In genomic region chr14:25882899-25883298, GRCh38 we compare ENCODE assay signal across 33 cellular contexts.
DNase-seq lines count a peak whose midpoint lies in the region; ATAC-seq, FAIRE-seq and TF ChIP-seq lines count a peak whose summit lies in the region.
"Had no signal": no experiment of that assay in that cellular context is flagged by ENCODE, and none has a peak within 500 bp of the region (broad histone marks: within the 10 kb centered on the region; RNA-seq: fewer than 3 reads in every experiment).

No MANE protein-coding gene starts in this region.

- TF ChIP-seq RAD21 in HepG2 (CRISPR knock-in tag; IDR thresholded peaks at IDR 0.05), result no peak

- under 1% methylated on average over 2 of the region's 2 CpGs for WGBS in HepG2 (ENCODE audit: low lambda C conversion rate)
- 51% methylated on average over 2 of the region's 2 CpGs for WGBS in right lobe of liver (ENCODE audit: insufficient coverage, low coverage, low lambda C conversion rate, missing lambda C conversion rate)

- DNase-seq in HepG2 (ENCODE audit: low spot score) (no peak), right lobe of liver (no peak), DMS153 treated with DMSO at 0.1 percent for 48 hours (lab: John Stamatoyannopoulos, UW; ENCODE audit: unreplicated experiment) (no peak)
- DNase-seq: 8988T; ACHN; AML-193; BE2C; C1 segment of cervical spinal cord; Caco-2; Calu3; CD4-positive, alpha-beta memory T cell; CD4-positive, alpha-beta T cell; CD4-positive, CD25-positive, alpha-beta regulatory T cell; CD8-positive, alpha-beta memory T cell; CD8-positive, alpha-beta T cell; COR-L47; DMS 273 treated with DMSO at 0.1 percent for 48 hours; DMS153; DMS53; DMS79; DMS79 treated with DMSO at 0.1 percent for 48 hours; DND-41; EL had no signal

- H3K4me2 ChIP-seq in HepG2 (ENCODE audit: low read depth, low read length), result no peak overlapping the region
- H3K4me2 ChIP-seq: A549; BLaER1; BLaER1 treated with 17β-estradiol and CSF1 and Interleukin-3, amounts not matched to agents 10 nM and 100 nM had no signal

- intact Hi-C loops in HepG2 (cut with micrococcal nuclease; ENCODE audit: unreplicated experiment), result no loop called here
- intact Hi-C loops in right lobe of liver (cut with DNase I), result no loop called here

- no peak overlapping the region for H3K4me3 ChIP-seq in HepG2 (replicated peaks in 1 of 3; ENCODE audit: insufficient read depth in 1 of 3, low read depth in 2 of 3, low read length in 3 of 3)
- no peak overlapping the region for H3K4me3 ChIP-seq in right lobe of liver
- H3K4me3 ChIP-seq in HEK293 (ENCODE audit: low read depth, low read length), result no peak overlapping the region
- H3K4me3 ChIP-seq: A549; BLaER1; BLaER1 treated with 17β-estradiol and CSF1 and Interleukin-3, amounts not matched to agents 10 nM and 100 nM had no signal

- H4K20me1 ChIP-seq in HepG2 (ENCODE audit: insufficient read depth, low read length), result no peaks in the 10 kb centered on the region
- H4K20me1 ChIP-seq: BLaER1; BLaER1 treated with 17β-estradiol and CSF1 and Interleukin-3, amounts not matched to agents 10 nM and 100 nM had no signal

- POLR2A ChIA-PET in HepG2 (lab: Yijun Ruan, JAX) (no interaction called here), HEK293 (lab: Yijun Ruan, JAX) (no interaction called here)

- no peak overlapping the region for H3K9ac ChIP-seq in HepG2 (ENCODE audit: insufficient read depth, low read depth, low read length)
- H3K9ac ChIP-seq: BLaER1; BLaER1 treated with 17β-estradiol and CSF1 and Interleukin-3, amounts not matched to agents 10 nM and 100 nM had no signal

- H3K9me3 ChIP-seq in HepG2 (ENCODE audit: low read length), result peaks cover 92% of the 10 kb centered on the region
- H3K9me3 ChIP-seq in right lobe of liver, result no peaks in the 10 kb centered on the region
- H3K9me3 ChIP-seq in HEK293 (ENCODE audit: control insufficient read depth, insufficient read depth, low read depth, low read length), result no peaks in the 10 kb centered on the region
- H3K9me3 ChIP-seq: A549; BE2C; BLaER1; BLaER1 treated with 17β-estradiol and CSF1 and Interleukin-3, amounts not matched to agents 10 nM and 100 nM; Caco-2 had no signal

- H3K79me2 ChIP-seq in HepG2 (ENCODE audit: insufficient read depth, low read length), result no peaks in the 10 kb centered on the region

- no peaks in the 10 kb centered on the region for H3K27me3 ChIP-seq in HepG2 (ENCODE audit: control insufficient read depth in 1 of 2, insufficient read depth in 2 of 2, low read length in 2 of 2)
- no peaks in the 10 kb centered on the region for H3K27me3 ChIP-seq in right lobe of liver
- H3K27me3 ChIP-seq: BE2C; BLaER1; BLaER1 treated with 17β-estradiol and CSF1 and Interleukin-3, amounts not matched to agents 10 nM and 100 nM had no signal

- no peak for TF ChIP-seq CTCF in HepG2 (CRISPR knock-in tag; IDR thresholded peaks at IDR 0.05)
- no peak for TF ChIP-seq CTCF in right lobe of liver (IDR thresholded peaks at IDR 0.05)
- no peak for TF ChIP-seq CTCF in HEK293 (tag by site-specific recombination; IDR thresholded peaks at IDR 0.05)
- TF ChIP-seq CTCF in VCaP (conservative IDR thresholded peaks at IDR 0.05), result no peak

- CTCF ChIA-PET in HepG2 (lab: Yijun Ruan, JAX; ENCODE audit: low intra/inter-chr PET ratio, low total read pairs) (no interaction called here), HEK293 (lab: Yijun Ruan, JAX) (no interaction called here)

- H2AFZ ChIP-seq in HepG2 (ENCODE audit: low read length), result no peak overlapping the region

- TF ChIP-seq POLR2A in HepG2 (IDR thresholded peaks at IDR 0.05; ENCODE audit: insufficient read depth in 1 of 2, low read depth in 2 of 2, low read length in 2 of 2) (no peak), right lobe of liver (IDR thresholded peaks at IDR 0.05) (no peak)

- TF ChIP-seq EP300 in HepG2 (IDR thresholded peaks at IDR 0.05; ENCODE audit: low read depth in 2 of 2, low read length in 2 of 2) (no peak), HepG2 (CRISPR knock-in tag; IDR thresholded peaks at IDR 0.05; ENCODE audit: borderline replicate concordance) (no peak)

- ATAC-seq in HepG2, result no peak
- ATAC-seq in right lobe of liver, result no peak
- ATAC-seq in HG02840 (IDR thresholded peaks at IDR 0.05; ENCODE audit: low FRiP score, unreplicated experiment), result no peak
- ATAC-seq: A549; CD8-positive, alpha-beta T cell had no signal

- H3K4me1 ChIP-seq in HepG2 (ENCODE audit: insufficient read depth, low read length) (no peaks in the 10 kb centered on the region), right lobe of liver (no peaks in the 10 kb centered on the region), HEK293 (ENCODE audit: control insufficient read depth, insufficient read depth, low read length) (no peaks in the 10 kb centered on the region)
- H3K4me1 ChIP-seq: A549; BE2C; BLaER1; BLaER1 treated with 17β-estradiol and CSF1 and Interleukin-3, amounts not matched to agents 10 nM and 100 nM; Caco-2 had no signal

- BruUV-seq in HepG2 (replicated peaks; lab: Mats Ljungman, UMichigan), result no TSS peak

- FAIRE-seq in HepG2 (lab: Jason Lieb, UNC), result no peak
- FAIRE-seq: A204.1, A549, D721Med had no signal

- in situ Hi-C loops in HepG2 (cut with HindIII; ENCODE audit: extremely low pct_ligation_motif_present, low pct_unique_long_range_greater_than_20kb), result no loop called here

- no peaks in the 10 kb centered on the region for H3K36me3 ChIP-seq in HepG2 (replicated peaks in 1 of 2; ENCODE audit: control insufficient read depth in 1 of 2, insufficient read depth in 2 of 2, low read length in 2 of 2)
- H3K36me3 ChIP-seq in right lobe of liver, result no peaks in the 10 kb centered on the region
- H3K36me3 ChIP-seq in HEK293 (ENCODE audit: control insufficient read depth in 2 of 2, insufficient read depth in 1 of 2, low read length in 2 of 2), result no peaks in the 10 kb centered on the region
- H3K36me3 ChIP-seq: BE2C; BLaER1; BLaER1 treated with 17β-estradiol and CSF1 and Interleukin-3, amounts not matched to agents 10 nM and 100 nM had no signal

- no peak overlapping the region for H3K27ac ChIP-seq in HepG2 (ENCODE audit: extremely low read length, insufficient read depth, low read length)
- no peak overlapping the region for H3K27ac ChIP-seq in right lobe of liver
- H3K27ac ChIP-seq in HEK293 (ENCODE audit: extremely low read depth, low read depth, low read length), result no peak overlapping the region
- H3K27ac ChIP-seq in VCaP, result peak overlapping the region; percentile 18; the same call in 1 of the 2 replicates
- H3K27ac ChIP-seq: 22Rv1; A549; BLaER1; BLaER1 treated with 17β-estradiol and CSF1 and Interleukin-3, amounts not matched to agents 10 nM and 100 nM; C4-2B had no signal

TF ChIP-seq in HepG2, 621 proteins besides CTCF, POLR2A, EP300 and RAD21:
- TF ChIP-seq DNMT3B (CRISPR knock-in tag; conservative IDR thresholded peaks at IDR 0.05), result no peak
- peak; percentile 96 for TF ChIP-seq ATF7 (IDR thresholded peaks at IDR 0.05)
- TF ChIP-seq ATF7 (CRISPR knock-in tag; IDR thresholded peaks at IDR 0.05), result no peak
- peak; percentile 77 for TF ChIP-seq CREB1 (IDR thresholded peaks at IDR 0.05)
- TF ChIP-seq CREB1 (CRISPR knock-in tag; IDR thresholded peaks at IDR 0.05), result no peak
TF ChIP-seq in HepG2: peak in this region for 2.

TF ChIP-seq in HEK293, 187 proteins besides CTCF, POLR2A, EP300 and RAD21:
- TF ChIP-seq ATF2 (tag by site-specific recombination; IDR thresholded peaks at IDR 0.05; ENCODE audit: low read depth) (0 out of 2 replicates have a peak, but pooled peaks have one; percentile 12), ZNF692 (tag by site-specific recombination; IDR thresholded peaks at IDR 0.05) (no peak), HOXD13 (CRISPR knock-in tag; IDR thresholded peaks at IDR 0.05; ENCODE audit: borderline replicate concordance) (no peak), ZBTB6 (tag by site-specific recombination; IDR thresholded peaks at IDR 0.05) (no peak)
TF ChIP-seq in HEK293: peak in this region for 1.

Comparison
In these comparisons a context has a peak if more than half of its experiments do, and no peak if none do; other contexts are left out.
1. Of the 63 proteins assayed by ChIP-seq in both HepG2 and HEK293: peak only in HepG2: none; only in HEK293: ATF2; in both: none; in neither: 62.